In the genomic region with DNA sequence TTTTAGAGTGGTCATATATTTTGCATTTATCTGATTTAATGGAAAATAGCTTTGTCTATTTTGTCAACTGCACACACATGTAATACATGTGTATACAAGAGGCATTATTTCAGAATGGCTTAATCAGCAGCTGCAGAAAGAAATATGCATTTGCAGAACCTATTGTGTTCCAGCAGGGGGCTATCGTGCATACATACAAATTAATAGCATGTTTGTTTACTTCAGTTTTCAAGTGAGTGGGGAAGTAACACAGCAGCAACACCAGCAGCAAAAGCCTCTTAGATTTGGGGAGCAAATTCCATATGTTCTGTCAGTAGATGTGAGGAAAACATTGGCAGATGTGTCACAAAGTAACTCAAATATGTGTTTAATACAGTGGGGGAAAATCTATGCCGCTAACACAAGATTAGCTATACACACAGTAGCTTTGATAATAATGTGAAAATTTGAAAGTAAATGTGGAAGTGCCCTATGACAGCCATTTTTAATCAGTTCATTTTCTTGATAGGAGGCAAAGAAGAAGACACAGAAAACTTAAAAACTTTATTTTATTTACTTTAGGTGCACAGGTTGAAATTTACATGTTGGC, we compare ENCODE assay signal across 8 cellular contexts.
A peak's percentile ranks its signal among the peaks of the same experiment; 100 is the strongest.
DNase-seq lines count a peak whose midpoint lies in the region; ATAC-seq, FAIRE-seq and TF ChIP-seq lines count a peak whose summit lies in the region.

No MANE protein-coding gene starts in this region.

- no TSS peak for BruUV-seq in K562 (replicated peaks; lab: Mats Ljungman, UMichigan)

- peak; percentile 90 for TF ChIP-seq CTCF in AG10803 (conservative IDR thresholded peaks at IDR 0.05; ENCODE audit: low read length)
- peak; percentile 28 to 68 (median 58); a peak in 5 of 6 replicates for TF ChIP-seq CTCF in K562 (IDR thresholded peaks at IDR 0.05 in 2 of 3, conservative IDR thresholded peaks at IDR 0.05 in 1 of 3; ENCODE audit: insufficient read depth in 2 of 3, low read depth in 1 of 3, low read length in 3 of 3)
- no peak for TF ChIP-seq CTCF in ovary (IDR thresholded peaks at IDR 0.05)

- TF ChIP-seq EP300 in K562 (IDR thresholded peaks at IDR 0.05; ENCODE audit: low read length) = no peak
- TF ChIP-seq EP300 in ovary (IDR thresholded peaks at IDR 0.05) = no peak

- no peaks in the 10 kb centered on the region for H3K4me1 ChIP-seq in K562 (replicated peaks in 1 of 2; ENCODE audit: control insufficient read depth in 2 of 2, insufficient read depth in 2 of 2, low read length in 2 of 2)
- H3K4me1 ChIP-seq in ovary (ENCODE audit: insufficient read depth) = no peaks in the 10 kb centered on the region

- no peak for TF ChIP-seq POLR2A in K562 (conservative IDR thresholded peaks at IDR 0.05)
- no peak for TF ChIP-seq POLR2A in ovary (IDR thresholded peaks at IDR 0.05)

- intact Hi-C loops in K562 (cut with micrococcal nuclease) = loop anchor here (10.0 kb wide), 2 partner anchors 576 to 696 kb away; no protein-coding TSS in a partner anchor
- intact Hi-C loops in ovary (cut with DNase I) = no loop called here

- H3K4me2 ChIP-seq in K562 (ENCODE audit: insufficient read depth, low read length) = no peak overlapping the region

- CTCF ChIA-PET in K562 (lab: Yijun Ruan, JAX; ENCODE audit: low intra/inter-chr PET ratio) = interaction anchor here (0.7 to 2.1 kb wide), 2 partner anchors 126 to 577 kb away, joined by 3 to 8 read pairs; no protein-coding TSS in a partner anchor

- FAIRE-seq in GM18507 (lab: Jason Lieb, UNC) (peak; percentile 82), K562 (lab: Jason Lieb, UNC) (peak; percentile 40)

- ATAC-seq in HG03432 (IDR thresholded peaks at IDR 0.05; ENCODE audit: unreplicated experiment) (peak; percentile 72), K562 (peak; percentile 49; the same call in 1 of the 3 replicates)

- H3K79me2 ChIP-seq in K562 (ENCODE audit: control insufficient read depth, insufficient read depth, low read length) = no peaks in the 10 kb centered on the region

- in situ Hi-C loops in K562 (cut with MboI) = no loop called here

- no peaks in the 10 kb centered on the region for H3K9me1 ChIP-seq in K562 (ENCODE audit: control insufficient read depth, insufficient read depth, low read length)

- H3K27me3 ChIP-seq in K562 (ENCODE audit: control insufficient read depth in 2 of 2, insufficient read depth in 2 of 2, low read length in 2 of 2) = no peaks in the 10 kb centered on the region
- H3K27me3 ChIP-seq in ovary = no peaks in the 10 kb centered on the region

- no peaks in the 10 kb centered on the region for H3K9me3 ChIP-seq in K562 (replicated peaks; ENCODE audit: control insufficient read depth, insufficient read depth, low read depth, low read length)
- no peaks in the 10 kb centered on the region for H3K9me3 ChIP-seq in ovary

- peak; percentile 65 to 66 for TF ChIP-seq RAD21 in K562 (CRISPR knock-in tag; conservative IDR thresholded peaks at IDR 0.05 in 1 of 2, IDR thresholded peaks at IDR 0.05 in 1 of 2)

- no peaks in the 10 kb centered on the region for H3K36me3 ChIP-seq in K562 (ENCODE audit: control insufficient read depth, insufficient read depth, low read length)
- no peaks in the 10 kb centered on the region for H3K36me3 ChIP-seq in ovary

- DNase-seq in AG10803 (ENCODE audit: low read depth) (peak; percentile 78), GM18507 (ENCODE audit: extremely low spot score, insufficient read length, low read depth) (no peak), NCI-H510A treated with DMSO at 0.1 percent for 48 hours (lab: John Stamatoyannopoulos, UW) (peak; percentile 78), K562 (ENCODE audit: extremely low read depth in 1 of 4, low spot score in 3 of 4) (peak; percentile 4 to 32 (median 5)), left kidney (ENCODE audit: low read depth, low spot score) (peak; percentile 57), ovary (no peak)
- DNase-seq in stimulated activated CD8-positive, alpha-beta memory T cell treated with anti-CD3 and anti-CD28 coated beads, Interleukin-4, amount 100 ng/mL, for 48 hours = no peak

- H2AFZ ChIP-seq in K562 (ENCODE audit: low read depth, low read length) = no peak overlapping the region

- H4K20me1 ChIP-seq in K562 (replicated peaks; ENCODE audit: control insufficient read depth, insufficient read depth, low read length) = no peaks in the 10 kb centered on the region

- H3K4me3 ChIP-seq in AG10803 (ENCODE audit: low read length) = no peak overlapping the region
- no peak overlapping the region for H3K4me3 ChIP-seq in K562
- H3K4me3 ChIP-seq in ovary = no peak overlapping the region

- 47% methylated on average over 2 of the region's 2 CpGs for WGBS in K562 (ENCODE audit: insufficient coverage, low coverage, missing lambda C conversion rate)
- 56% methylated on average over 2 of the region's 2 CpGs for WGBS in ovary, 3 donors

- no peak overlapping the region for H3K9ac ChIP-seq in K562 (ENCODE audit: insufficient read depth in 1 of 2, low read depth in 2 of 2, low read length in 2 of 2)

- no peak overlapping the region for H3K27ac ChIP-seq in K562 (ENCODE audit: extremely low read depth, low read depth, low read length)
- H3K27ac ChIP-seq in ovary = no peak overlapping the region

- POLR2A ChIA-PET in K562 (lab: Yijun Ruan, JAX) = no interaction called here

TF ChIP-seq in K562, 482 proteins besides CTCF, POLR2A, EP300 and RAD21:
- TF ChIP-seq OTX1 (CRISPR knock-in tag; IDR thresholded peaks at IDR 0.05) (no peak), GABPB1 (CRISPR knock-in tag; IDR thresholded peaks at IDR 0.05) (no peak), MAFG (tag; conservative IDR thresholded peaks at IDR 0.05) (0 out of 2 replicates have a peak, but pooled peaks have one; percentile 15), FOXK2 (conservative IDR thresholded peaks at IDR 0.05 in 1 of 2, IDR thresholded peaks at IDR 0.05 in 1 of 2; ENCODE audit: low read depth in 2 of 2) (0 out of 4 replicates have a peak, but pooled peaks of 1 of the 2 experiments have one; percentile 25), SMC3 (conservative IDR thresholded peaks at IDR 0.05; ENCODE audit: insufficient read depth, low read depth, low read length) (0 out of 2 replicates have a peak, but pooled peaks have one; percentile 34), ZKSCAN1 (IDR thresholded peaks at IDR 0.05; ENCODE audit: low read depth, low read length) (no peak), ZNF354B (CRISPR knock-in tag; IDR thresholded peaks at IDR 0.05) (no peak), GATA2 (CRISPR knock-in tag; IDR thresholded peaks at IDR 0.05) (no peak)
- TF ChIP-seq, protein P1, sequence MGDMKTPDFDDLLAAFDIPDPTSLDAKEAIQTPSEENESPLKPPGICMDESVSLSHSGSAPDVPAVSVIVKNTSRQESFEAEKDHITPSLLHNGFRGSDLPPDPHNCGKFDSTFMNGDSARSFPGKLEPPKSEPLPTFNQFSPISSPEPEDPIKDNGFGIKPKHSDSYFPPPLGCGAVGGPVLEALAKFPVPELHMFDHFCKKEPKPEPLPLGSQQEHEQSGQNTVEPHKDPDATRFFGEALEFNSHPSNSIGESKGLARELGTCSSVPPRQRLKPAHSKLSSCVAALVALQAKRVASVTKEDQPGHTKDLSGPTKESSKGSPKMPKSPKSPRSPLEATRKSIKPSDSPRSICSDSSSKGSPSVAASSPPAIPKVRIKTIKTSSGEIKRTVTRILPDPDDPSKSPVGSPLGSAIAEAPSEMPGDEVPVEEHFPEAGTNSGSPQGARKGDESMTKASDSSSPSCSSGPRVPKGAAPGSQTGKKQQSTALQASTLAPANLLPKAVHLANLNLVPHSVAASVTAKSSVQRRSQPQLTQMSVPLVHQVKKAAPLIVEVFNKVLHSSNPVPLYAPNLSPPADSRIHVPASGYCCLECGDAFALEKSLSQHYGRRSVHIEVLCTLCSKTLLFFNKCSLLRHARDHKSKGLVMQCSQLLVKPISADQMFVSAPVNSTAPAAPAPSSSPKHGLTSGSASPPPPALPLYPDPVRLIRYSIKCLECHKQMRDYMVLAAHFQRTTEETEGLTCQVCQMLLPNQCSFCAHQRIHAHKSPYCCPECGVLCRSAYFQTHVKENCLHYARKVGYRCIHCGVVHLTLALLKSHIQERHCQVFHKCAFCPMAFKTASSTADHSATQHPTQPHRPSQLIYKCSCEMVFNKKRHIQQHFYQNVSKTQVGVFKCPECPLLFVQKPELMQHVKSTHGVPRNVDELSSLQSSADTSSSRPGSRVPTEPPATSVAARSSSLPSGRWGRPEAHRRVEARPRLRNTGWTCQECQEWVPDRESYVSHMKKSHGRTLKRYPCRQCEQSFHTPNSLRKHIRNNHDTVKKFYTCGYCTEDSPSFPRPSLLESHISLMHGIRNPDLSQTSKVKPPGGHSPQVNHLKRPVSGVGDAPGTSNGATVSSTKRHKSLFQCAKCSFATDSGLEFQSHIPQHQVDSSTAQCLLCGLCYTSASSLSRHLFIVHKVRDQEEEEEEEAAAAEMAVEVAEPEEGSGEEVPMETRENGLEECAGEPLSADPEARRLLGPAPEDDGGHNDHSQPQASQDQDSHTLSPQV (IDR thresholded peaks at IDR 0.05) = no peak
TF ChIP-seq in K562: peak in this region for 3.

Comparison
In these comparisons a context has a peak if more than half of its experiments do, and no peak if none do; other contexts are left out.
1. DNase-seq: peak in AG10803 (single experiment), NCI-H510A treated with DMSO at 0.1 percent for 48 hours (single experiment), K562 (4 of 4) and left kidney (single experiment); none in GM18507 (single experiment), ovary (0 of 5) and stimulated activated CD8-positive, alpha-beta memory T cell treated with anti-CD3 and anti-CD28 coated beads, Interleukin-4, amount 100 ng/mL, for 48 hours (single experiment).
2. CTCF ChIP-seq: peak in AG10803 (single experiment) and K562 (3 of 3); none in ovary (0 of 3).